Comparison of ENCODE assay signal across 12 cellular contexts in the genomic region with DNA sequence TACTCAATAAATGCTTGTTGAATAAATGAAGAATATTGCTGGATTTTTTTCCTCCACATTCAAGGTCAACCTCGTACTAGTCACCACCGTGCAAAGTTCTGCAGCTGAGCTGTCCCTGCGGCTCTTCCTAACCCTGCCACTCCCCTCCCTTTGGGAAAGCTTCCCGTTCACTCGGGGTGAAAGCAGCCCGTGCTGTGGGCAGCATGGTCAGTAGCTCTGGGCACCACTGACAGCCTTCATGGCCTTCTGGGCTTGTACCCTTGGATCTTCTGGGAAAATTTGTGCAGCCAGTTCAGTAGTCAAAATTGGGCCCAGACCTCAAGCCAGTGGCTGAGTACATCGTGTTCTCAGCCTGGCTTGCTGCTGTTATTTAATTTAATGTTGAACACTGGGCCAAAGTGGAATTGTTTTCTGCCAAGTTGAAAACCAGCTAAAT.
DNase-seq lines count a peak whose midpoint lies in the region; ATAC-seq and TF ChIP-seq lines count a peak whose summit lies in the region.
"Had no signal": no experiment of that assay in that cellular context is flagged by ENCODE, and none has a peak within 500 bp of the region (broad histone marks: within the 10 kb centered on the region; RNA-seq: fewer than 3 reads in every experiment).

No MANE protein-coding gene starts in this region.

- no peaks in the 10 kb centered on the region for H3K27me3 ChIP-seq in suprapubic skin

- no peaks in the 10 kb centered on the region for H3K4me1 Mint-ChIP-seq in activated CD4-positive, alpha-beta memory T cell treated with anti-CD3 and anti-CD28 coated beads, Interleukin-2, amount 10 ng/mL, durations not matched to agents 7 days and 5 days

- 79% methylated on average over 7 of the region's 7 CpGs for WGBS in suprapubic skin

- no peaks in the 10 kb centered on the region for H3K9me3 ChIP-seq in suprapubic skin

- peak overlapping the region; percentile 52 for H3K27ac ChIP-seq in suprapubic skin

- POLR2A ChIA-PET in activated CD4-positive, alpha-beta memory T cell treated with anti-CD3 and anti-CD28 coated beads, Interleukin-2, amount 10 ng/mL, durations not matched to agents 7 days and 5 days (lab: Charles Lee), result interaction anchor here (1.2 kb wide), 1 partner anchor 50 kb away, joined by 3 read pairs; no protein-coding TSS in a partner anchor

- DNase-seq in LHCN-M2 (ENCODE audit: low read depth) (peak; percentile 59), fibroblast of mammary gland (ENCODE audit: low read depth) (peak; percentile 90), medulla oblongata (ENCODE audit: extremely low spot score) (peak; percentile 62), suprapubic skin (ENCODE audit: low spot score in 2 of 2) (no peak), HuH-7 (ENCODE audit: low spot score) (no peak), NCI-H1092 (lab: John Stamatoyannopoulos, UW) (no peak)
- DNase-seq in activated CD4-positive, alpha-beta memory T cell treated with anti-CD3 and anti-CD28 coated beads, Interleukin-2, amount 10 ng/mL, durations not matched to agents 7 days and 5 days, result no peak
- DNase-seq: activated CD4-positive, alpha-beta T cell treated with anti-CD3 and anti-CD28 coated beads, Interleukin-2, amount 50 U/mL, for 4 hours; MM.1S; SHP77; T-helper 9 cell had no signal

- H3K27me3 Mint-ChIP-seq in activated CD4-positive, alpha-beta memory T cell treated with anti-CD3 and anti-CD28 coated beads, Interleukin-2, amount 10 ng/mL, durations not matched to agents 7 days and 5 days, result no peaks in the 10 kb centered on the region

- ATAC-seq in GM21515 (IDR thresholded peaks at IDR 0.05; ENCODE audit: unreplicated experiment), result no peak

- CTCF ChIA-PET in activated CD4-positive, alpha-beta memory T cell treated with anti-CD3 and anti-CD28 coated beads, Interleukin-2, amount 10 ng/mL, durations not matched to agents 7 days and 5 days (lab: Charles Lee), result no interaction called here

- TF ChIP-seq CTCF in fibroblast of mammary gland (conservative IDR thresholded peaks at IDR 0.05; ENCODE audit: control insufficient read depth, insufficient read depth, low read depth, low read length) (no peak), suprapubic skin (IDR thresholded peaks at IDR 0.05) (no peak)

- no peaks in the 10 kb centered on the region for H3K36me3 ChIP-seq in suprapubic skin

- no peak overlapping the region for H3K4me3 ChIP-seq in fibroblast of mammary gland (ENCODE audit: control insufficient read depth, low read depth, low read length)
- H3K4me3 ChIP-seq in suprapubic skin, result no peak overlapping the region

- TF ChIP-seq POLR2A in suprapubic skin (IDR thresholded peaks at IDR 0.05), result no peak

- peaks cover 19% of the 10 kb centered on the region for H3K9me3 Mint-ChIP-seq in activated CD4-positive, alpha-beta memory T cell treated with anti-CD3 and anti-CD28 coated beads, Interleukin-2, amount 10 ng/mL, durations not matched to agents 7 days and 5 days

- no peaks in the 10 kb centered on the region for H3K36me3 Mint-ChIP-seq in activated CD4-positive, alpha-beta memory T cell treated with anti-CD3 and anti-CD28 coated beads, Interleukin-2, amount 10 ng/mL, durations not matched to agents 7 days and 5 days (ENCODE audit: low read depth)

- no peak overlapping the region for H3K27ac Mint-ChIP-seq in activated CD4-positive, alpha-beta memory T cell treated with anti-CD3 and anti-CD28 coated beads, Interleukin-2, amount 10 ng/mL, durations not matched to agents 7 days and 5 days

- H3K4me1 ChIP-seq in suprapubic skin, result peaks cover 15% of the 10 kb centered on the region

- no peak overlapping the region for H3K4me3 Mint-ChIP-seq in activated CD4-positive, alpha-beta memory T cell treated with anti-CD3 and anti-CD28 coated beads, Interleukin-2, amount 10 ng/mL, durations not matched to agents 7 days and 5 days

- TF ChIP-seq EP300 in suprapubic skin (IDR thresholded peaks at IDR 0.05), result no peak

Comparison
In these comparisons a context has a peak if more than half of its experiments do, and no peak if none do; other contexts are left out.
1. DNase-seq: peak in LHCN-M2 (single experiment), fibroblast of mammary gland (single experiment) and medulla oblongata (single experiment); none in suprapubic skin (0 of 2), HuH-7 (single experiment), NCI-H1092 (single experiment) and activated CD4-positive, alpha-beta memory T cell treated with anti-CD3 and anti-CD28 coated beads, Interleukin-2, amount 10 ng/mL, durations not matched to agents 7 days and 5 days (single experiment).